ENCODE assay signal across 2 cellular contexts in genomic region chr12:61097991-61098580, GRCh38.
TF ChIP-seq lines count a peak whose summit lies in the region.

No MANE protein-coding gene starts in this region.

TF ChIP-seq in GM23338, 12 proteins besides CTCF, POLR2A, EP300 and RAD21 (continued from another document):
- TF ChIP-seq REST (IDR thresholded peaks at IDR 0.05; ENCODE audit: unreplicated experiment) (no peak), EZH2 (IDR thresholded peaks at IDR 0.05; ENCODE audit: low read depth, unreplicated experiment) (no peak), ZNF462 (CRISPR knock-in tag; IDR thresholded peaks at IDR 0.05) (no peak), POLR2AphosphoS5 (IDR thresholded peaks at IDR 0.05; ENCODE audit: low read depth) (no peak), ZNF331 (CRISPR knock-in tag; IDR thresholded peaks at IDR 0.05; ENCODE audit: low read depth) (no peak)

TF ChIP-seq in WTC11, 78 proteins besides CTCF, POLR2A, EP300 and RAD21 (continued from another document):
- TF ChIP-seq AFF4 (CRISPR knock-in tag; IDR thresholded peaks at IDR 0.05; ENCODE audit: borderline replicate concordance) (no peak), CREB1 (CRISPR knock-in tag; IDR thresholded peaks at IDR 0.05) (no peak), HMGA2 (CRISPR knock-in tag; IDR thresholded peaks at IDR 0.05) (no peak), NR1H2 (CRISPR knock-in tag; IDR thresholded peaks at IDR 0.05) (no peak), ZNF317 (CRISPR knock-in tag; IDR thresholded peaks at IDR 0.05; ENCODE audit: borderline replicate concordance, low read depth) (no peak), IRF1 (CRISPR knock-in tag; IDR thresholded peaks at IDR 0.05) (no peak), FOXP4 (CRISPR knock-in tag; IDR thresholded peaks at IDR 0.05) (no peak), SP1 (CRISPR knock-in tag; conservative IDR thresholded peaks at IDR 0.05) (no peak)
